8 cellular contexts compared by ENCODE assay signal in the genomic region with DNA sequence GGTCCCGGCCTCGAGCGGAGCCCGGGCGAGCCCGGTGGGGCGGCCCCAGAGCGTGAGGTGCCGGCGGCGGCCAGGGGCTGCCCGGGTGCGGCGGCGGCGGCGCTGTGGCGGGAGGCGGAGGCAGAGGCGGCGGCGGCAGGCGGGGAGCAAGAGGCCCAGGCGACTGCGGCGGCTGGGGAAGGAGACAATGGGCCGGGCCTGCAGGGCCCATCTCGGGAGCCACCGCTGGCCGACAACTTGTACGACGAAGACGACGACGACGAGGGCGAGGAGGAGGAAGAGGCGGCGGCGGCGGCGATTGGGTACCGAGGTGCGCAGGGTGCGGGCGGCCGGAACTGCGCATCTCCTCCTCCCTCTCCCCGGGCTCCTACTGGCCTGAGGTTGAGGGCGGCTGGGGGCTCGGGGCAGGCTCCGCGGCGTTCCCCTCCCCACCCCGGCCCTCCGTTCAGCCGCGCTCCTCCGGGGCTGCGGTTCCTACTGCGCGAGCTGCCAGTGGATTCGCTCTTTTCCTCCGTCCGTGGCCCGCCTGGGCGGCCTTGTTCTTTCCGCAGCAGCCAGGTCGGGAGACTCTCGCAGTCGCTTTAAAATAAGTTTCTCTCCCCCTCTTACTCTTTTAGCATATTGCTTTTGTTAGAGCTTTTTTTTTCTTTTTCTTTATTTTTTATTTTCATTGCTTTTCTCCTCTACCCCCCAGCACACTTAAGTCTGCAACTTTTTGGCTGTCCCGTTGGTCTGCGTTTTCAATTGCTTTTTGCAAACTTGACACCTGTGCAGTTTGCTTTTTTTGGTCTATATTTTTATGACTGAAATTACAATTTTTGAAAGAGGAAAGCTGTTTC.
A peak's percentile ranks its signal among the peaks of the same experiment; 100 is the strongest.
DNase-seq lines count a peak whose midpoint lies in the region; ATAC-seq lines count a peak whose summit lies in the region.

No MANE protein-coding gene starts in this region.

- peaks cover 36% of the 10 kb centered on the region for H3K79me2 ChIP-seq in ACC112 (ENCODE audit: control insufficient read depth, insufficient read depth, low read length, unreplicated experiment)

- peak overlapping the region; percentile 96 for H2AFZ ChIP-seq in ACC112 (ENCODE audit: low read length, unreplicated experiment)

- H3K36me3 ChIP-seq in ACC112 (ENCODE audit: insufficient read depth, low read length), result peaks cover 23% of the 10 kb centered on the region

- ATAC-seq in GM18861 (IDR thresholded peaks at IDR 0.05; ENCODE audit: unreplicated experiment) (peak; percentile 32), HG03097 (IDR thresholded peaks at IDR 0.05; ENCODE audit: low FRiP score, unreplicated experiment) (peak; percentile 44)
- peak; percentile 77 to 81 for ATAC-seq in activated CD4-positive, CD25-positive, alpha-beta regulatory T cell treated with anti-CD3 and anti-CD28 coated beads, Interleukin-2, amount 50 U/mL, for 24 hours

- H3K27me3 ChIP-seq in ACC112 (ENCODE audit: insufficient read depth, low read length), result no peaks in the 10 kb centered on the region

- peaks cover 7% of the 10 kb centered on the region for H3K4me1 ChIP-seq in ACC112 (ENCODE audit: control insufficient read depth, insufficient read depth, low read length, unreplicated experiment)

- DNase-seq in NCI-H2227 treated with DMSO at 0.1 percent for 48 hours (lab: John Stamatoyannopoulos, UW) (peak; percentile 54), islet precursor cell (peak; percentile 88)
- peak; percentile 79 for DNase-seq in central memory CD4-positive, alpha-beta T cell
- DNase-seq in stimulated activated CD4-positive, alpha-beta T cell treated with anti-CD3 and anti-CD28 coated beads, Interleukin-12 subunit alpha, Interleukin-12 subunit beta, amount 100 ng/mL, for 24 hours (ENCODE audit: low read depth in 2 of 2), result peak; percentile 50 to 68

- peak overlapping the region; percentile 87 for H3K27ac ChIP-seq in ACC112 (ENCODE audit: low read depth, low read length)

- peak overlapping the region; percentile 92 for H3K4me3 ChIP-seq in ACC112 (ENCODE audit: low read depth, low read length)

Comparison
In these comparisons a context has a peak if more than half of its experiments do, and no peak if none do; other contexts are left out.
1. Peak in every context shown above with its lines: DNase-seq, ATAC-seq, H3K4me3 ChIP-seq and H3K27ac ChIP-seq.